ENCODE assay signal across 8 cellular contexts in the genomic region with DNA sequence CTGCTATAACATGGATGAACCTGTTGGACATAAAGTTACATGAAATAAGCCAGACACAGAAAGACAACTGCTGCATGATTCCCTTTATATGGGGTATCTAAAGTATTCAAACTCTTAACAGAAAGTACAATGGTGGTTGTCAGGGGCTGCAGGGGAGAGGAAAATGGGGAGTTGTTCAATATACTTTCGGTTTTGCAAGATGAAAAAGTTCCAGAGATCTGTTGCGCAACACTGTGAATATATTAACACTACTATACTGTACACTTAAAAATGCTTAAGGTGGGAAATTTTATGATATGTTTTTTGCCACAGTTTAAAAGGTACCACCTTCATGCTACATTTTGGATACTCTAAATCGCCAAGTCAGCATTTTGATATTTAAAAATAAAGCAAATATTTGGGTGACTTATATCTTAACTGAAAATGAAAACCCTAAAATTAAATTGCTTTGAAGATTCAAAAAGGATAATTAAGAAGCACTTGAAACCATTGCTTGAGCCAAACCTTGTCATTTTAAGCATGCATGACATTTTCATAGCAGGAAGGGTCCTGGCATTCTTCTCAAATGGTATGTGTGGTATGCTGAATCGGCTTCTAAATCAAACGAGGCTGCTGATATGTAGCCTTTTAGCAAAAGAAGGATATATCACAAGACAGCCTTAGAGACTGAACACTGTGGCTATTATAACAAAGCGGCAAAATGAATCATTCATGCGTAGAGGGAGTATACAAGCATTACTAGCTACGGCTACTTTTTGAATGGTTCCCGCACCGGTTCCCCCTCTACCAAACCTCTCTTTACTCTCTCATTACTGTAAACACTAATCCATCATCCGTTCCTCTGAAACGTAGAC.
DNase-seq lines count a peak whose midpoint lies in the region; ATAC-seq and TF ChIP-seq lines count a peak whose summit lies in the region.

No MANE protein-coding gene starts in this region.

- TF ChIP-seq CTCF in activated CD8-positive, alpha-beta T cell treated with anti-CD3 and anti-CD28 coated beads for 36 hours (IDR thresholded peaks at IDR 0.05), result no peak
- no peak for TF ChIP-seq CTCF in tibial nerve (IDR thresholded peaks at IDR 0.05)
- no peak for TF ChIP-seq CTCF in colonic mucosa (IDR thresholded peaks at IDR 0.05)

- H3K27me3 Mint-ChIP-seq in activated T-cell treated with anti-CD3 and anti-CD28 coated beads, Interleukin-2, amount 50 U/mL, for 72 hours (ENCODE audit: low read depth), result peaks cover 8% of the 10 kb centered on the region
- no peaks in the 10 kb centered on the region for H3K27me3 Mint-ChIP-seq in activated CD8-positive, alpha-beta T cell treated with anti-CD3 and anti-CD28 coated beads for 36 hours

- no peak for DNase-seq in activated T-cell treated with anti-CD3 and anti-CD28 coated beads, Interleukin-2, amount 50 U/mL, for 72 hours
- DNase-seq in activated T-cell treated with anti-CD3 and anti-CD28 coated beads, Interleukin-2, amount 50 U/mL, for 1 hour, result no peak
- no peak for DNase-seq in activated CD8-positive, alpha-beta T cell treated with anti-CD3 and anti-CD28 coated beads for 36 hours
- DNase-seq in glomerular visceral epithelial cell (ENCODE audit: extremely low spot score), result peak; percentile 49
- no peak for DNase-seq in tibial nerve (ENCODE audit: low spot score in 2 of 2)
- no peak for DNase-seq in colonic mucosa

- no peaks in the 10 kb centered on the region for H3K9me3 Mint-ChIP-seq in activated T-cell treated with anti-CD3 and anti-CD28 coated beads, Interleukin-2, amount 50 U/mL, for 72 hours
- H3K9me3 Mint-ChIP-seq in activated CD8-positive, alpha-beta T cell treated with anti-CD3 and anti-CD28 coated beads for 36 hours, result no peaks in the 10 kb centered on the region

- 22 to 49% methylated on average over 12 of the region's 12 CpGs for WGBS in tibial nerve, 2 donors

- TF ChIP-seq EP300 in tibial nerve (IDR thresholded peaks at IDR 0.05), result no peak

- H3K4me3 Mint-ChIP-seq in activated T-cell treated with anti-CD3 and anti-CD28 coated beads, Interleukin-2, amount 50 U/mL, for 72 hours, result peak overlapping the region; percentile 68 to 74
- peak overlapping the region; percentile 60 for H3K4me3 Mint-ChIP-seq in activated CD8-positive, alpha-beta T cell treated with anti-CD3 and anti-CD28 coated beads for 36 hours

- peak overlapping the region in 3 of 4 donors; percentile 9 to 47 (median 16) for H3K4me3 ChIP-seq in tibial nerve
- no peak overlapping the region for H3K4me3 ChIP-seq in colonic mucosa

- no peak for TF ChIP-seq POLR2A in tibial nerve (IDR thresholded peaks at IDR 0.05)

- ATAC-seq in activated T-cell treated with anti-CD3 and anti-CD28 coated beads, Interleukin-2, amount 50 U/mL, for 72 hours (replicated peaks in 1 of 2), result peak; percentile 46
- ATAC-seq in activated CD8-positive, alpha-beta T cell treated with anti-CD3 and anti-CD28 coated beads for 36 hours, result peak; percentile 28
- ATAC-seq in HG02840 (IDR thresholded peaks at IDR 0.05; ENCODE audit: low FRiP score, unreplicated experiment), result no peak
- no peak for ATAC-seq in GM19324 (IDR thresholded peaks at IDR 0.05; ENCODE audit: low FRiP score, unreplicated experiment)

- H3K4me1 Mint-ChIP-seq in activated T-cell treated with anti-CD3 and anti-CD28 coated beads, Interleukin-2, amount 50 U/mL, for 72 hours (ENCODE audit: low read depth), result peaks cover 93% of the 10 kb centered on the region
- H3K4me1 Mint-ChIP-seq in activated CD8-positive, alpha-beta T cell treated with anti-CD3 and anti-CD28 coated beads for 36 hours (ENCODE audit: low read depth), result peaks cover 84% of the 10 kb centered on the region

- CTCF ChIA-PET in activated CD8-positive, alpha-beta T cell treated with anti-CD3 and anti-CD28 coated beads for 36 hours (lab: Charles Lee), result interaction anchor here (1.4 to 2.8 kb wide), 2 partner anchors 16 to 44 kb away, joined by 3 to 9 read pairs; no protein-coding TSS in a partner anchor

- POLR2A ChIA-PET in activated CD8-positive, alpha-beta T cell treated with anti-CD3 and anti-CD28 coated beads for 36 hours (lab: Charles Lee), result interaction anchor here (0.6 to 5.7 kb wide), 10 partner anchors 10 to 49 kb away, joined by 3 to 54 read pairs (median 5); no protein-coding TSS in a partner anchor

- intact Hi-C loops in activated CD8-positive, alpha-beta T cell treated with anti-CD3 and anti-CD28 coated beads for 36 hours (cut with micrococcal nuclease), result loop anchor here (2.0 to 5.0 kb wide), 2 partner anchors 40 to 41 kb away; no protein-coding TSS in a partner anchor
- intact Hi-C loops in colonic mucosa (cut with DNase I), result loop anchor here (10.0 kb wide), 1 partner anchor 567 kb away; no protein-coding TSS in a partner anchor

- no peaks in the 10 kb centered on the region for H3K36me3 ChIP-seq in tibial nerve
- H3K36me3 ChIP-seq in colonic mucosa, result no peaks in the 10 kb centered on the region

- peak overlapping the region; percentile 84 for H3K27ac Mint-ChIP-seq in activated T-cell treated with anti-CD3 and anti-CD28 coated beads, Interleukin-2, amount 50 U/mL, for 72 hours
- peak overlapping the region; percentile 92 for H3K27ac Mint-ChIP-seq in activated CD8-positive, alpha-beta T cell treated with anti-CD3 and anti-CD28 coated beads for 36 hours

- H3K4me1 ChIP-seq in tibial nerve (peaks cover 0 to 4% (median 0%) of the 10 kb centered on the region in 4 donors), colonic mucosa (no peaks in the 10 kb centered on the region)

- H3K9me3 ChIP-seq in tibial nerve, result no peaks in the 10 kb centered on the region
- H3K9me3 ChIP-seq in colonic mucosa, result no peaks in the 10 kb centered on the region

- H3K27ac ChIP-seq in tibial nerve, result peak overlapping the region in 3 of 4 donors; percentile 63 to 83 (median 67)
- no peak overlapping the region for H3K27ac ChIP-seq in colonic mucosa

- H3K27me3 ChIP-seq in tibial nerve (no peaks in the 10 kb centered on the region), colonic mucosa (no peaks in the 10 kb centered on the region)

- H3K9ac ChIP-seq in colonic mucosa (ENCODE audit: low read depth in 2 of 2, low read length in 2 of 2), result no peak overlapping the region

- H3K36me3 Mint-ChIP-seq in activated T-cell treated with anti-CD3 and anti-CD28 coated beads, Interleukin-2, amount 50 U/mL, for 72 hours (ENCODE audit: insufficient read depth in 2 of 2), result peaks cover 11 to 15% of the 10 kb centered on the region in 2 donors
- H3K36me3 Mint-ChIP-seq in activated CD8-positive, alpha-beta T cell treated with anti-CD3 and anti-CD28 coated beads for 36 hours (ENCODE audit: low read depth), result peaks cover 44% of the 10 kb centered on the region

Comparison
In these comparisons a context has a peak if more than half of its experiments do, and no peak if none do; other contexts are left out.
1. ATAC-seq: peak in activated T-cell treated with anti-CD3 and anti-CD28 coated beads, Interleukin-2, amount 50 U/mL, for 72 hours (2 of 2) and activated CD8-positive, alpha-beta T cell treated with anti-CD3 and anti-CD28 coated beads for 36 hours (single experiment); none in HG02840 (single experiment) and GM19324 (single experiment).